In genomic region chr10:77226434-77226833, GRCh38 we compare ENCODE assay signal across 20 cellular contexts.
"Had no signal": no experiment of that assay in that cellular context is flagged by ENCODE, and none has a peak within 500 bp of the region (broad histone marks: within the 10 kb centered on the region; RNA-seq: fewer than 3 reads in every experiment).

No MANE protein-coding gene starts in this region.

- H3K9me3 Mint-ChIP-seq: activated T-cell treated with anti-CD3 and anti-CD28 coated beads, Interleukin-2, amount 50 U/mL, for 72 hours; effector memory CD8-positive, alpha-beta T cell; mesothelial cell of epicardium; stimulated activated memory B cell treated with anti-CD40 and anti-IgM and Interleukin-4, amounts not matched to agents 10 μg/mL and 1 μg/mL and 100 μg/mL, for 72 hours had no signal

- H3K36me3 ChIP-seq: lower lobe of right lung, pancreas, spleen, vagina, WERI-Rb-1 had no signal

- H3K9me3 ChIP-seq: lower lobe of right lung, pancreas, spleen, vagina had no signal

- H3K27ac Mint-ChIP-seq: activated naive CD8-positive, alpha-beta T cell; activated T-cell treated with anti-CD3 and anti-CD28 coated beads, Interleukin-2, amount 50 U/mL, for 72 hours; effector memory CD8-positive, alpha-beta T cell; mesothelial cell of epicardium; stimulated activated memory B cell treated with anti-CD40 and anti-IgM and Interleukin-4, amounts not matched to agents 10 μg/mL and 1 μg/mL and 100 μg/mL, for 72 hours had no signal

- H3K27ac ChIP-seq: hepatocyte, lower lobe of right lung, spleen, vagina, WERI-Rb-1 had no signal

- H3K27me3 ChIP-seq: hepatocyte, pancreas, spleen, vagina had no signal

- ATAC-seq: activated T-cell treated with anti-CD3 and anti-CD28 coated beads, Interleukin-2, amount 50 U/mL, for 72 hours; effector memory CD8-positive, alpha-beta T cell; left colon; sciatic nerve; stimulated activated memory B cell treated with anti-CD40 and anti-IgM and Interleukin-4, amounts not matched to agents 10 μg/mL and 1 μg/mL and 100 μg/mL, for 72 hours had no signal

- DNase-seq: activated CD4-positive, alpha-beta T cell treated with anti-CD3 and anti-CD28 coated beads for 1 hour; activated CD8-positive, alpha-beta memory T cell treated with anti-CD3 and anti-CD28 coated beads for 24 hours; activated CD8-positive, alpha-beta memory T cell treated with anti-CD3 and anti-CD28 coated beads, Interleukin-2, amount 50 U/mL, for 48 hours; activated gamma-delta T cell treated with Interleukin-2 at 50 U/mL for 16 hours; activated T-cell treated with anti-CD3 and anti-CD28 coated beads, Interleukin-2, amount 50 U/mL, for 72 hours; effector memory CD8-positive, alpha-beta T cell; left colon; lower lobe of right lung; pancreas; spleen; stimulated activated CD4-positive, alpha-beta T cell treated with anti-CD3 and anti-CD28 coated beads, Interleukin-4, amount 100 ng/mL, for 4 hours; SW 1271; T-helper 2 cell; WERI-Rb-1 had no signal

- H3K36me3 Mint-ChIP-seq: activated naive CD8-positive, alpha-beta T cell; mesothelial cell of epicardium; stimulated activated memory B cell treated with anti-CD40 and anti-IgM and Interleukin-4, amounts not matched to agents 10 μg/mL and 1 μg/mL and 100 μg/mL, for 72 hours had no signal

- H3K4me3 ChIP-seq: hepatocyte, lower lobe of right lung, pancreas, spleen, vagina had no signal

- H3K4me1 ChIP-seq: lower lobe of right lung, pancreas, spleen, vagina had no signal
